ENCODE assay signal across 8 cellular contexts in genomic region chr4:186727149-186727976, GRCh38. TPM values are rescaled to one million over a fixed set of nuclear protein-coding genes. Genes with fewer than 3 reads are reported as not detected.
DNase-seq lines count a peak whose midpoint lies in the region; ATAC-seq and TF ChIP-seq lines count a peak whose summit lies in the region.

No MANE protein-coding gene starts in this region.

- no peaks in the 10 kb centered on the region for H3K9me3 ChIP-seq in endodermal cell (ENCODE audit: control insufficient read depth, low read length)
- H3K9me3 ChIP-seq in naive thymus-derived CD4-positive, alpha-beta T cell (ENCODE audit: control insufficient read depth in 2 of 3, low read length in 3 of 3) = no peaks in the 10 kb centered on the region

- H3K4me1 Mint-ChIP-seq in endodermal cell = peaks cover 19% of the 10 kb centered on the region
- H3K4me1 Mint-ChIP-seq in naive thymus-derived CD4-positive, alpha-beta T cell = peaks cover 3 to 30% (median 27%) of the 10 kb centered on the region in 7 donors

- POLR2A ChIA-PET in AG04449 (lab: Yijun Ruan, JAX) = interaction anchor here (0.7 to 1.8 kb wide), 2 partner anchors 118 to 205 kb away, joined by 3 to 6 read pairs; no protein-coding TSS in a partner anchor
- POLR2A ChIA-PET in naive thymus-derived CD4-positive, alpha-beta T cell (lab: Charles Lee) = no interaction called here

- no peak for DNase-seq in AG04449 (ENCODE audit: low read depth, low spot score)
- DNase-seq in endodermal cell = no peak
- no peak for DNase-seq in naive thymus-derived CD4-positive, alpha-beta T cell
- no peak for DNase-seq in D341Med (ENCODE audit: low spot score)
- DNase-seq in COR-L47 (lab: John Stamatoyannopoulos, UW) = no peak

- H3K36me3 ChIP-seq in KMS-11 (ENCODE audit: insufficient read depth) (no peaks in the 10 kb centered on the region), endodermal cell (ENCODE audit: control insufficient read depth, insufficient read depth, low read length) (no peaks in the 10 kb centered on the region)
- H3K36me3 ChIP-seq in naive thymus-derived CD4-positive, alpha-beta T cell (ENCODE audit: control insufficient read depth in 2 of 3, insufficient read depth in 3 of 3, low read length in 3 of 3) = no peaks in the 10 kb centered on the region

- peak overlapping the region; percentile 56; the same call in 1 of the 2 replicates for H3K9ac ChIP-seq in KMS-11
- peak overlapping the region; percentile 82 for H3K9ac ChIP-seq in endodermal cell (ENCODE audit: extremely low read depth, low read length, poor library complexity, severe bottlenecking)

- peak overlapping the region; percentile 85 for H3K27ac Mint-ChIP-seq in endodermal cell
- peak overlapping the region in 1 of 9 donors; percentile 70 for H3K27ac Mint-ChIP-seq in naive thymus-derived CD4-positive, alpha-beta T cell

- no peaks in the 10 kb centered on the region for H3K9me3 Mint-ChIP-seq in endodermal cell
- peaks cover 0 to 9% (median 0%) of the 10 kb centered on the region in 11 donors for H3K9me3 Mint-ChIP-seq in naive thymus-derived CD4-positive, alpha-beta T cell

- peaks cover 34% of the 10 kb centered on the region for H3K27me3 Mint-ChIP-seq in endodermal cell (ENCODE audit: insufficient read depth)
- peaks cover 41 to 61% (median 51%) of the 10 kb centered on the region in 5 donors for H3K27me3 Mint-ChIP-seq in naive thymus-derived CD4-positive, alpha-beta T cell

- H3K27ac ChIP-seq in KMS-11 = no peak overlapping the region
- H3K27ac ChIP-seq in endodermal cell (ENCODE audit: low read depth, low read length) = peak overlapping the region; percentile 69
- no peak overlapping the region for H3K27ac ChIP-seq in naive thymus-derived CD4-positive, alpha-beta T cell (ENCODE audit: low read depth, low read length)

- ATAC-seq in naive thymus-derived CD4-positive, alpha-beta T cell = no peak
- ATAC-seq in GM21529 (IDR thresholded peaks at IDR 0.05; ENCODE audit: unreplicated experiment) = no peak
- ATAC-seq in HG03108 (IDR thresholded peaks at IDR 0.05; ENCODE audit: unreplicated experiment) = no peak

- intact Hi-C loops in naive thymus-derived CD4-positive, alpha-beta T cell (cut with micrococcal nuclease) = no loop called here

- H3K4me3 Mint-ChIP-seq in endodermal cell = peak overlapping the region; percentile 88
- H3K4me3 Mint-ChIP-seq in naive thymus-derived CD4-positive, alpha-beta T cell = peak overlapping the region; percentile 17 to 74 (median 58)

- CTCF ChIA-PET in AG04449 (lab: Yijun Ruan, JAX) = interaction anchor here (1.1 to 2.6 kb wide), 5 partner anchors 12 to 857 kb away, joined by 3 to 19 read pairs (median 6); no protein-coding TSS in a partner anchor
- CTCF ChIA-PET in naive thymus-derived CD4-positive, alpha-beta T cell (lab: Charles Lee) = no interaction called here

- H3K4me3 ChIP-seq in AG04449 (ENCODE audit: low read depth, low read length) (peak overlapping the region; percentile 98), KMS-11 (IDR thresholded peaks at IDR 0.05; ENCODE audit: insufficient read depth, low read depth, low read length) (no peak overlapping the region), endodermal cell (ENCODE audit: low read length) (peak overlapping the region; percentile 97)
- H3K4me3 ChIP-seq in naive thymus-derived CD4-positive, alpha-beta T cell (ENCODE audit: low read length) = no peak overlapping the region

- no peaks in the 10 kb centered on the region for H4K20me1 ChIP-seq in KMS-11 (ENCODE audit: insufficient read depth)

- 5 to 19% methylated on average over 4 to 15 of the region's 16 CpGs for WGBS in endodermal cell (ENCODE audit: insufficient coverage in 1 of 2, insufficient read length in 1 of 2), 2 experiments

- peak overlapping the region; percentile 22; the same call in 1 of the 2 replicates for H3K4me2 ChIP-seq in KMS-11

- TF ChIP-seq CTCF in AG04449 (IDR thresholded peaks at IDR 0.05; ENCODE audit: insufficient read depth, low read length, missing control alignments) (no peak), KMS-11 (conservative IDR thresholded peaks at IDR 0.05; ENCODE audit: low read depth, low read length) (no peak), endodermal cell (conservative IDR thresholded peaks at IDR 0.05) (no peak)

- peak overlapping the region; percentile 72; the same call in 1 of the 2 replicates for H2AFZ ChIP-seq in KMS-11 (ENCODE audit: low read depth)

- H3K79me2 ChIP-seq in KMS-11 (ENCODE audit: insufficient read depth, low read depth) = no peaks in the 10 kb centered on the region

- no peaks in the 10 kb centered on the region for H3K36me3 Mint-ChIP-seq in endodermal cell (ENCODE audit: low read depth)
- peaks cover 0 to 5% (median 0%) of the 10 kb centered on the region in 5 donors for H3K36me3 Mint-ChIP-seq in naive thymus-derived CD4-positive, alpha-beta T cell

- H3K27me3 ChIP-seq in KMS-11 (ENCODE audit: insufficient read depth, low read depth) (no peaks in the 10 kb centered on the region), endodermal cell (ENCODE audit: control insufficient read depth, insufficient read depth, low read length, poor library complexity, severe bottlenecking) (no peaks in the 10 kb centered on the region)
- H3K27me3 ChIP-seq in naive thymus-derived CD4-positive, alpha-beta T cell (ENCODE audit: control insufficient read depth in 2 of 2, insufficient read depth in 2 of 2, low read length in 2 of 2) = no peaks in the 10 kb centered on the region

- H3K4me1 ChIP-seq in KMS-11 (ENCODE audit: low read depth, poor library complexity, severe bottlenecking) = no peaks in the 10 kb centered on the region
- H3K4me1 ChIP-seq in endodermal cell (ENCODE audit: control insufficient read depth, insufficient read depth, low read length) = peaks cover 6% of the 10 kb centered on the region
- H3K4me1 ChIP-seq in naive thymus-derived CD4-positive, alpha-beta T cell (ENCODE audit: control insufficient read depth in 2 of 2, insufficient read depth in 2 of 2, low read length in 2 of 2) = no peaks in the 10 kb centered on the region

RNA-seq across cellular contexts. Expression of gene FAT1, which starts 3.7 kb away (rescaled TPM):
- total RNA-seq in endodermal cell = 10 to 100 TPM; 66.6 to 77.8 TPM
- polyA plus RNA-seq in endodermal cell (2013, experiment 1 of 2) = 68.7 TPM
- polyA plus RNA-seq in endodermal cell (2013, experiment 2 of 2) = 67.9 TPM
- under 1 TPM in 1 of 5 experiments, not detected in 4; 0.05 TPM for total RNA-seq in naive thymus-derived CD4-positive, alpha-beta T cell
- not detected for polyA plus RNA-seq in naive thymus-derived CD4-positive, alpha-beta T cell

Comparison
In these comparisons a context has a peak if more than half of its experiments do, and no peak if none do; other contexts are left out.
1. H3K4me3 ChIP-seq: peak in AG04449 (single experiment) and endodermal cell (single experiment); none in KMS-11 (single experiment) and naive thymus-derived CD4-positive, alpha-beta T cell (single experiment).
2. RNA of gene FAT1, which starts 3.7 kb away (total RNA-seq): 66.6 to 77.8 TPM in endodermal cell; 0.05 TPM in naive thymus-derived CD4-positive, alpha-beta T cell; every median in the first group is over 10 times any median in the second.